ENCODE assay signal across 8 cellular contexts in genomic region chr4:165207431-165208321, GRCh38. TPM values are rescaled to one million over a fixed set of nuclear protein-coding genes. Genes with fewer than 3 reads are reported as not detected.
DNase-seq lines count a peak whose midpoint lies in the region; ATAC-seq and TF ChIP-seq lines count a peak whose summit lies in the region.

KLHL2 (plus strand) TSS chr4:165207561; CDS start chr4:165207877, 316 bp downstream.

- 0 out of 2 replicates have a peak, but pooled peaks have one; percentile 19 for TF ChIP-seq CTCF in OCI-LY7 (conservative IDR thresholded peaks at IDR 0.05; ENCODE audit: low read length)

- no peaks in the 10 kb centered on the region for H3K27me3 Mint-ChIP-seq in CD4-positive, alpha-beta memory T cell
- no peaks in the 10 kb centered on the region for H3K27me3 Mint-ChIP-seq in activated T-cell treated with anti-CD3 and anti-CD28 coated beads, Interleukin-2, amount 50 U/mL, for 24 hours
- no peaks in the 10 kb centered on the region for H3K27me3 Mint-ChIP-seq in stimulated activated memory B cell treated with anti-CD40 and anti-IgM and Interleukin-4, amounts not matched to agents 10 μg/mL and 1 μg/mL and 100 μg/mL, for 72 hours

- peak within 1 kb of the TSS; percentile 86 to 97 (median 93) for H3K27ac Mint-ChIP-seq in CD4-positive, alpha-beta memory T cell
- peak within 1 kb of the TSS; percentile 92 for H3K27ac Mint-ChIP-seq in activated T-cell treated with anti-CD3 and anti-CD28 coated beads, Interleukin-2, amount 50 U/mL, for 24 hours
- H3K27ac Mint-ChIP-seq in stimulated activated memory B cell treated with anti-CD40 and anti-IgM and Interleukin-4, amounts not matched to agents 10 μg/mL and 1 μg/mL and 100 μg/mL, for 72 hours: peak within 1 kb of the TSS; percentile 70

- POLR2A ChIA-PET in CD4-positive, alpha-beta memory T cell (lab: Charles Lee; ENCODE audit: partially characterized antibody): interaction anchor here (1.7 to 2.3 kb wide), 4 partner anchors 10 to 120 kb away, joined by 4 to 9 read pairs (median 8); partner anchors contain the start of genes MSMO1 and TMEM192
- POLR2A ChIA-PET in OCI-LY7 (lab: Charles Lee): interaction anchor here (0.7 to 1.9 kb wide), 4 partner anchors 56 to 139 kb away, joined by 3 to 6 read pairs (median 4); no protein-coding TSS in a partner anchor

- H3K27me3 ChIP-seq in CD4-positive, alpha-beta memory T cell (ENCODE audit: insufficient read depth, low read length): no peaks in the 10 kb centered on the region

- H3K9me3 Mint-ChIP-seq in CD4-positive, alpha-beta memory T cell: no peaks in the 10 kb centered on the region
- H3K9me3 Mint-ChIP-seq in activated T-cell treated with anti-CD3 and anti-CD28 coated beads, Interleukin-2, amount 50 U/mL, for 24 hours: no peaks in the 10 kb centered on the region
- no peaks in the 10 kb centered on the region for H3K9me3 Mint-ChIP-seq in stimulated activated memory B cell treated with anti-CD40 and anti-IgM and Interleukin-4, amounts not matched to agents 10 μg/mL and 1 μg/mL and 100 μg/mL, for 72 hours

- peaks cover 35% of the 10 kb centered on the region; the same call in 1 of the 2 replicates for H3K79me2 ChIP-seq in OCI-LY7 (ENCODE audit: insufficient read depth, low read depth, low read length)

- H2AFZ ChIP-seq in OCI-LY7 (ENCODE audit: low read length): peak within 1 kb of the TSS; percentile 90

- no peaks in the 10 kb centered on the region for H3K9me2 ChIP-seq in OCI-LY7 (ENCODE audit: insufficient read depth, low read length)

- DNase-seq in CD4-positive, alpha-beta memory T cell: peak; percentile 66 to 76 (median 66)
- DNase-seq in OCI-LY7 (ENCODE audit: low spot score): peak; percentile 86
- peak; percentile 82 for DNase-seq in activated T-cell treated with anti-CD3 and anti-CD28 coated beads, Interleukin-2, amount 50 U/mL, for 24 hours
- DNase-seq in myocyte (ENCODE audit: low read depth): peak; percentile 76

- H3K27ac ChIP-seq in CD4-positive, alpha-beta memory T cell (ENCODE audit: low read depth, low read length): peak within 1 kb of the TSS; percentile 50
- peak within 1 kb of the TSS; percentile 23 for H3K27ac ChIP-seq in OCI-LY7 (ENCODE audit: low read depth, low read length, poor library complexity, severe bottlenecking)

- H4K20me1 ChIP-seq in OCI-LY7 (ENCODE audit: insufficient read depth, low read length): peaks cover 11% of the 10 kb centered on the region; the same call in 1 of the 2 replicates

- H3K4me1 ChIP-seq in CD4-positive, alpha-beta memory T cell (ENCODE audit: insufficient read depth, low read length): peaks cover 38% of the 10 kb centered on the region
- H3K4me1 ChIP-seq in OCI-LY7 (ENCODE audit: insufficient read depth, low read length, poor library complexity, severe bottlenecking): peaks cover 41% of the 10 kb centered on the region

- peaks cover 42 to 64% (median 51%) of the 10 kb centered on the region in 4 donors for H3K4me1 Mint-ChIP-seq in CD4-positive, alpha-beta memory T cell
- peaks cover 72% of the 10 kb centered on the region for H3K4me1 Mint-ChIP-seq in activated T-cell treated with anti-CD3 and anti-CD28 coated beads, Interleukin-2, amount 50 U/mL, for 24 hours (ENCODE audit: low read depth)
- peaks cover 69% of the 10 kb centered on the region for H3K4me1 Mint-ChIP-seq in stimulated activated memory B cell treated with anti-CD40 and anti-IgM and Interleukin-4, amounts not matched to agents 10 μg/mL and 1 μg/mL and 100 μg/mL, for 72 hours

- peak; percentile 90 for ATAC-seq in GM19328 (IDR thresholded peaks at IDR 0.05; ENCODE audit: unreplicated experiment)
- ATAC-seq in HG03460 (IDR thresholded peaks at IDR 0.05; ENCODE audit: unreplicated experiment): peak; percentile 89
- peak; percentile 87 for ATAC-seq in esophagus mucosa
- peak; percentile 94 for ATAC-seq in stimulated activated memory B cell treated with anti-CD40 and anti-IgM and Interleukin-4, amounts not matched to agents 10 μg/mL and 1 μg/mL and 100 μg/mL, for 72 hours

- BruUV-seq in OCI-LY7 (replicated peaks; lab: Mats Ljungman, UMichigan): no TSS peak

- peak within 1 kb of the TSS; percentile 90 for H3K4me2 ChIP-seq in OCI-LY7 (ENCODE audit: low read length)

- no peaks in the 10 kb centered on the region for H3K36me3 ChIP-seq in CD4-positive, alpha-beta memory T cell (ENCODE audit: insufficient read depth, low read length)
- no peaks in the 10 kb centered on the region for H3K36me3 ChIP-seq in OCI-LY7 (ENCODE audit: insufficient read depth, low read length)

- intact Hi-C loops in CD4-positive, alpha-beta memory T cell (cut with micrococcal nuclease): loop anchor here (1.0 to 10.0 kb wide), 3 partner anchors 47 to 120 kb away; partner anchors contain the start of genes MSMO1 and TMEM192
- intact Hi-C loops in OCI-LY7 (cut with micrococcal nuclease; ENCODE audit: unreplicated experiment): loop anchor here (1.0 to 10.0 kb wide), 3 partner anchors 50 to 253 kb away; partner anchors contain the start of gene MSMO1

- CTCF ChIA-PET in CD4-positive, alpha-beta memory T cell (lab: Charles Lee; ENCODE audit: partially characterized antibody): interaction anchor here (1.0 to 1.6 kb wide), 3 partner anchors 77 to 118 kb away, joined by 3 to 6 read pairs (median 4); partner anchors contain the start of gene TMEM192
- CTCF ChIA-PET in OCI-LY7 (lab: Charles Lee; ENCODE audit: unreplicated experiment): no interaction called here

- H3K36me3 Mint-ChIP-seq in CD4-positive, alpha-beta memory T cell: peaks cover 0 to 5% of the 10 kb centered on the region in 2 donors
- H3K36me3 Mint-ChIP-seq in activated T-cell treated with anti-CD3 and anti-CD28 coated beads, Interleukin-2, amount 50 U/mL, for 24 hours (ENCODE audit: low read depth): peaks cover 9% of the 10 kb centered on the region
- H3K36me3 Mint-ChIP-seq in stimulated activated memory B cell treated with anti-CD40 and anti-IgM and Interleukin-4, amounts not matched to agents 10 μg/mL and 1 μg/mL and 100 μg/mL, for 72 hours: no peaks in the 10 kb centered on the region

- H3K4me3 Mint-ChIP-seq in CD4-positive, alpha-beta memory T cell: peak within 1 kb of the TSS; percentile 94 to 98 (median 96)
- peak within 1 kb of the TSS; percentile 86 for H3K4me3 Mint-ChIP-seq in activated T-cell treated with anti-CD3 and anti-CD28 coated beads, Interleukin-2, amount 50 U/mL, for 24 hours
- H3K4me3 Mint-ChIP-seq in stimulated activated memory B cell treated with anti-CD40 and anti-IgM and Interleukin-4, amounts not matched to agents 10 μg/mL and 1 μg/mL and 100 μg/mL, for 72 hours: peak within 1 kb of the TSS; percentile 84

- no peaks in the 10 kb centered on the region for H3K9me3 ChIP-seq in CD4-positive, alpha-beta memory T cell (ENCODE audit: control insufficient read depth in 1 of 2, low read length in 2 of 2)
- H3K9me3 ChIP-seq in OCI-LY7 (ENCODE audit: low read length): no peaks in the 10 kb centered on the region

- H3K4me3 ChIP-seq in CD4-positive, alpha-beta memory T cell (ENCODE audit: low read length in 2 of 2): peak within 1 kb of the TSS; percentile 49 to 89
- peak within 1 kb of the TSS; percentile 100 for H3K4me3 ChIP-seq in OCI-LY7 (ENCODE audit: low read depth, low read length, poor library complexity, severe bottlenecking)

RNA-seq across cellular contexts. Expression of gene KLHL2, which starts in this region (rescaled TPM):
- total RNA-seq in CD4-positive, alpha-beta memory T cell: 10 to 100 TPM; 18.4 to 19.3 TPM
- 1 to 10 TPM; 2.1 to 8.2 TPM for polyA plus RNA-seq in CD4-positive, alpha-beta memory T cell
- 21.9 and 27.9 TPM in 2 replicates for total RNA-seq in OCI-LY7 (2014; rRNA removed; shearing (Covaris generic))
- 33.8 and 39.6 TPM in 2 replicates for total RNA-seq in OCI-LY7 (2022)
- 26.7 TPM for total RNA-seq in esophagus mucosa
- 31.4 and 33.2 TPM in 2 replicates for total RNA-seq in myocyte
- polyA plus RNA-seq in myocyte (2012): 17.2 TPM

Comparison
In these comparisons a context has a peak if more than half of its experiments do, and no peak if none do; other contexts are left out.
1. Peak in every context shown above with its lines: DNase-seq, ATAC-seq, H3K4me3 ChIP-seq and H3K27ac ChIP-seq.